ENCODE assay signal across 1 cellular context in genomic region chr14:94161979-94162378, GRCh38.
TF ChIP-seq lines count a peak whose summit lies in the region.

No MANE protein-coding gene starts in this region.

TF ChIP-seq in SK-N-SH treated with all-trans-retinoic acid at 6 μM for 48 hours, 23 proteins besides CTCF, POLR2A, EP300 and RAD21 (continued from another document):
- TF ChIP-seq PATZ1 (CRISPR knock-in tag; IDR thresholded peaks at IDR 0.05; ENCODE audit: borderline replicate concordance) (no peak), ZNF8 (CRISPR knock-in tag; IDR thresholded peaks at IDR 0.05) (no peak), BACH2 (CRISPR knock-in tag; IDR thresholded peaks at IDR 0.05; ENCODE audit: borderline replicate concordance) (no peak), SNAI2 (CRISPR knock-in tag; IDR thresholded peaks at IDR 0.05) (no peak), ZFP3 (CRISPR knock-in tag; IDR thresholded peaks at IDR 0.05) (no peak), ZNF70 (CRISPR knock-in tag; IDR thresholded peaks at IDR 0.05) (no peak), POU6F1 (CRISPR knock-in tag; IDR thresholded peaks at IDR 0.05; ENCODE audit: borderline replicate concordance, low read depth) (no peak), TCF4 (CRISPR knock-in tag; IDR thresholded peaks at IDR 0.05; ENCODE audit: borderline replicate concordance) (no peak), ARNTL (CRISPR knock-in tag; IDR thresholded peaks at IDR 0.05; ENCODE audit: borderline replicate concordance, low read depth) (no peak), RARB (CRISPR knock-in tag; IDR thresholded peaks at IDR 0.05) (no peak)
